1 cellular context compared by ENCODE assay signal in genomic region chr17:76381633-76382304, GRCh38.
A peak's percentile ranks its signal among the peaks of the same experiment; 100 is the strongest.
TF ChIP-seq lines count a peak whose summit lies in the region.

No MANE protein-coding gene starts in this region.

TF ChIP-seq in HepG2, 621 proteins besides CTCF, POLR2A, EP300 and RAD21 (continued from another document and continues in another):
- TF ChIP-seq, protein P1, sequence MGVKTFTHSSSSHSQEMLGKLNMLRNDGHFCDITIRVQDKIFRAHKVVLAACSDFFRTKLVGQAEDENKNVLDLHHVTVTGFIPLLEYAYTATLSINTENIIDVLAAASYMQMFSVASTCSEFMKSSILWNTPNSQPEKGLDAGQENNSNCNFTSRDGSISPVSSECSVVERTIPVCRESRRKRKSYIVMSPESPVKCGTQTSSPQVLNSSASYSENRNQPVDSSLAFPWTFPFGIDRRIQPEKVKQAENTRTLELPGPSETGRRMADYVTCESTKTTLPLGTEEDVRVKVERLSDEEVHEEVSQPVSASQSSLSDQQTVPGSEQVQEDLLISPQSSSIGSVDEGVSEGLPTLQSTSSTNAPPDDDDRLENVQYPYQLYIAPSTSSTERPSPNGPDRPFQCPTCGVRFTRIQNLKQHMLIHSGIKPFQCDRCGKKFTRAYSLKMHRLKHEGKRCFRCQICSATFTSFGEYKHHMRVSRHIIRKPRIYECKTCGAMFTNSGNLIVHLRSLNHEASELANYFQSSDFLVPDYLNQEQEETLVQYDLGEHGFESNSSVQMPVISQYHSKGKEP (CRISPR knock-in tag; IDR thresholded peaks at IDR 0.05), result no peak
- TF ChIP-seq ZNF468 (CRISPR knock-in tag; IDR thresholded peaks at IDR 0.05) (no peak), CBX1 (IDR thresholded peaks at IDR 0.05; ENCODE audit: low read depth) (peak; percentile 10), ZNF557 (CRISPR knock-in tag; IDR thresholded peaks at IDR 0.05) (0 out of 2 replicates have a peak, but pooled peaks have one; percentile 69), ZBTB7A (CRISPR knock-in tag; IDR thresholded peaks at IDR 0.05) (peak; percentile 48; the same call in 1 of the 2 replicates), AFF4 (CRISPR knock-in tag; IDR thresholded peaks at IDR 0.05) (0 out of 2 replicates have a peak, but pooled peaks have one; percentile 54), RBM22 (optimal IDR thresholded peaks at IDR 0.05; ENCODE audit: low read length) (peak; percentile 53), ZFP90 (CRISPR knock-in tag; IDR thresholded peaks at IDR 0.05; ENCODE audit: borderline replicate concordance) (peak; percentile 39; the same call in 1 of the 2 replicates), KLF11 (CRISPR knock-in tag; IDR thresholded peaks at IDR 0.05) (no peak), POLR2G (IDR thresholded peaks at IDR 0.05; ENCODE audit: low read depth, low read length) (peak; percentile 16), GTF3A (CRISPR knock-in tag; conservative IDR thresholded peaks at IDR 0.05) (peak; percentile 19; the same call in 1 of the 2 replicates), MTF2 (CRISPR knock-in tag; IDR thresholded peaks at IDR 0.05; ENCODE audit: borderline replicate concordance) (no peak), MED13 (CRISPR knock-in tag; IDR thresholded peaks at IDR 0.05) (peak; percentile 40; the same call in 1 of the 2 replicates), AGO2 (optimal IDR thresholded peaks at IDR 0.05; ENCODE audit: low read depth, low read length) (peak; percentile 83), ZNF761 (CRISPR knock-in tag; conservative IDR thresholded peaks at IDR 0.05) (peak; percentile 56; the same call in 1 of the 2 replicates), ZNF44 (CRISPR knock-in tag; IDR thresholded peaks at IDR 0.05) (no peak), FIP1L1 (IDR thresholded peaks at IDR 0.05; ENCODE audit: borderline replicate concordance, insufficient read depth, low read depth, low read length) (0 out of 2 replicates have a peak, but pooled peaks have one; percentile 17), PITX1 (CRISPR knock-in tag; IDR thresholded peaks at IDR 0.05) (no peak), PREB (CRISPR knock-in tag; IDR thresholded peaks at IDR 0.05) (0 out of 2 replicates have a peak, but pooled peaks have one; percentile 15), ZNF598 (CRISPR knock-in tag; IDR thresholded peaks at IDR 0.05; ENCODE audit: borderline replicate concordance) (no peak; the same call in 1 of the 2 replicates), ZMYM3 (CRISPR knock-in tag; IDR thresholded peaks at IDR 0.05) (peak; percentile 91)
- TF ChIP-seq, protein P2, sequence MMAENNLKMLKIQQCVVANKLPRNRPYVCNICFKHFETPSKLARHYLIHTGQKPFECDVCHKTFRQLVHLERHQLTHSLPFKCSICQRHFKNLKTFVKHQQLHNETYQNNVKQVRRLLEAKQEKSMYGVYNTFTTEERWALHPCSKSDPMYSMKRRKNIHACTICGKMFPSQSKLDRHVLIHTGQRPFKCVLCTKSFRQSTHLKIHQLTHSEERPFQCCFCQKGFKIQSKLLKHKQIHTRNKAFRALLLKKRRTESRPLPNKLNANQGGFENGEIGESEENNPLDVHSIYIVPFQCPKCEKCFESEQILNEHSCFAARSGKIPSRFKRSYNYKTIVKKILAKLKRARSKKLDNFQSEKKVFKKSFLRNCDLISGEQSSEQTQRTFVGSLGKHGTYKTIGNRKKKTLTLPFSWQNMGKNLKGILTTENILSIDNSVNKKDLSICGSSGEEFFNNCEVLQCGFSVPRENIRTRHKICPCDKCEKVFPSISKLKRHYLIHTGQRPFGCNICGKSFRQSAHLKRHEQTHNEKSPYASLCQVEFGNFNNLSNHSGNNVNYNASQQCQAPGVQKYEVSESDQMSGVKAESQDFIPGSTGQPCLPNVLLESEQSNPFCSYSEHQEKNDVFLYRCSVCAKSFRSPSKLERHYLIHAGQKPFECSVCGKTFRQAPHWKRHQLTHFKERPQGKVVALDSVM (CRISPR knock-in tag; IDR thresholded peaks at IDR 0.05), result peak; percentile 13; the same call in 1 of the 2 replicates
- TF ChIP-seq, protein P3, sequence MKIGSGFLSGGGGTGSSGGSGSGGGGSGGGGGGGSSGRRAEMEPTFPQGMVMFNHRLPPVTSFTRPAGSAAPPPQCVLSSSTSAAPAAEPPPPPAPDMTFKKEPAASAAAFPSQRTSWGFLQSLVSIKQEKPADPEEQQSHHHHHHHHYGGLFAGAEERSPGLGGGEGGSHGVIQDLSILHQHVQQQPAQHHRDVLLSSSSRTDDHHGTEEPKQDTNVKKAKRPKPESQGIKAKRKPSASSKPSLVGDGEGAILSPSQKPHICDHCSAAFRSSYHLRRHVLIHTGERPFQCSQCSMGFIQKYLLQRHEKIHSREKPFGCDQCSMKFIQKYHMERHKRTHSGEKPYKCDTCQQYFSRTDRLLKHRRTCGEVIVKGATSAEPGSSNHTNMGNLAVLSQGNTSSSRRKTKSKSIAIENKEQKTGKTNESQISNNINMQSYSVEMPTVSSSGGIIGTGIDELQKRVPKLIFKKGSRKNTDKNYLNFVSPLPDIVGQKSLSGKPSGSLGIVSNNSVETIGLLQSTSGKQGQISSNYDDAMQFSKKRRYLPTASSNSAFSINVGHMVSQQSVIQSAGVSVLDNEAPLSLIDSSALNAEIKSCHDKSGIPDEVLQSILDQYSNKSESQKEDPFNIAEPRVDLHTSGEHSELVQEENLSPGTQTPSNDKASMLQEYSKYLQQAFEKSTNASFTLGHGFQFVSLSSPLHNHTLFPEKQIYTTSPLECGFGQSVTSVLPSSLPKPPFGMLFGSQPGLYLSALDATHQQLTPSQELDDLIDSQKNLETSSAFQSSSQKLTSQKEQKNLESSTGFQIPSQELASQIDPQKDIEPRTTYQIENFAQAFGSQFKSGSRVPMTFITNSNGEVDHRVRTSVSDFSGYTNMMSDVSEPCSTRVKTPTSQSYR (CRISPR knock-in tag; IDR thresholded peaks at IDR 0.05; ENCODE audit: borderline replicate concordance), result no peak
- TF ChIP-seq, protein P4, sequence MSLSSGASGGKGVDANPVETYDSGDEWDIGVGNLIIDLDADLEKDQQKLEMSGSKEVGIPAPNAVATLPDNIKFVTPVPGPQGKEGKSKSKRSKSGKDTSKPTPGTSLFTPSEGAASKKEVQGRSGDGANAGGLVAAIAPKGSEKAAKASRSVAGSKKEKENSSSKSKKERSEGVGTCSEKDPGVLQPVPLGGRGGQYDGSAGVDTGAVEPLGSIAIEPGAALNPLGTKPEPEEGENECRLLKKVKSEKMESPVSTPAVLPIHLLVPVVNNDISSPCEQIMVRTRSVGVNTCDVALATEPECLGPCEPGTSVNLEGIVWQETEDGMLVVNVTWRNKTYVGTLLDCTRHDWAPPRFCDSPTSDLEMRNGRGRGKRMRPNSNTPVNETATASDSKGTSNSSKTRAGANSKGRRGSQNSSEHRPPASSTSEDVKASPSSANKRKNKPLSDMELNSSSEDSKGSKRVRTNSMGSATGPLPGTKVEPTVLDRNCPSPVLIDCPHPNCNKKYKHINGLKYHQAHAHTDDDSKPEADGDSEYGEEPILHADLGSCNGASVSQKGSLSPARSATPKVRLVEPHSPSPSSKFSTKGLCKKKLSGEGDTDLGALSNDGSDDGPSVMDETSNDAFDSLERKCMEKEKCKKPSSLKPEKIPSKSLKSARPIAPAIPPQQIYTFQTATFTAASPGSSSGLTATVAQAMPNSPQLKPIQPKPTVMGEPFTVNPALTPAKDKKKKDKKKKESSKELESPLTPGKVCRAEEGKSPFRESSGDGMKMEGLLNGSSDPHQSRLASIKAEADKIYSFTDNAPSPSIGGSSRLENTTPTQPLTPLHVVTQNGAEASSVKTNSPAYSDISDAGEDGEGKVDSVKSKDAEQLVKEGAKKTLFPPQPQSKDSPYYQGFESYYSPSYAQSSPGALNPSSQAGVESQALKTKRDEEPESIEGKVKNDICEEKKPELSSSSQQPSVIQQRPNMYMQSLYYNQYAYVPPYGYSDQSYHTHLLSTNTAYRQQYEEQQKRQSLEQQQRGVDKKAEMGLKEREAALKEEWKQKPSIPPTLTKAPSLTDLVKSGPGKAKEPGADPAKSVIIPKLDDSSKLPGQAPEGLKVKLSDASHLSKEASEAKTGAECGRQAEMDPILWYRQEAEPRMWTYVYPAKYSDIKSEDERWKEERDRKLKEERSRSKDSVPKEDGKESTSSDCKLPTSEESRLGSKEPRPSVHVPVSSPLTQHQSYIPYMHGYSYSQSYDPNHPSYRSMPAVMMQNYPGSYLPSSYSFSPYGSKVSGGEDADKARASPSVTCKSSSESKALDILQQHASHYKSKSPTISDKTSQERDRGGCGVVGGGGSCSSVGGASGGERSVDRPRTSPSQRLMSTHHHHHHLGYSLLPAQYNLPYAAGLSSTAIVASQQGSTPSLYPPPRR (CRISPR knock-in tag; IDR thresholded peaks at IDR 0.05; ENCODE audit: borderline replicate concordance), result 0 out of 2 replicates have a peak, but pooled peaks have one; percentile 33
- TF ChIP-seq, protein P5, sequence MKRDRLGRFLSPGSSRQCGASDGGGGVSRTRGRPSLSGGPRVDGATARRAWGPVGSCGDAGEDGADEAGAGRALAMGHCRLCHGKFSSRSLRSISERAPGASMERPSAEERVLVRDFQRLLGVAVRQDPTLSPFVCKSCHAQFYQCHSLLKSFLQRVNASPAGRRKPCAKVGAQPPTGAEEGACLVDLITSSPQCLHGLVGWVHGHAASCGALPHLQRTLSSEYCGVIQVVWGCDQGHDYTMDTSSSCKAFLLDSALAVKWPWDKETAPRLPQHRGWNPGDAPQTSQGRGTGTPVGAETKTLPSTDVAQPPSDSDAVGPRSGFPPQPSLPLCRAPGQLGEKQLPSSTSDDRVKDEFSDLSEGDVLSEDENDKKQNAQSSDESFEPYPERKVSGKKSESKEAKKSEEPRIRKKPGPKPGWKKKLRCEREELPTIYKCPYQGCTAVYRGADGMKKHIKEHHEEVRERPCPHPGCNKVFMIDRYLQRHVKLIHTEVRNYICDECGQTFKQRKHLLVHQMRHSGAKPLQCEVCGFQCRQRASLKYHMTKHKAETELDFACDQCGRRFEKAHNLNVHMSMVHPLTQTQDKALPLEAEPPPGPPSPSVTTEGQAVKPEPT (CRISPR knock-in tag; IDR thresholded peaks at IDR 0.05; ENCODE audit: low read depth), result peak; percentile 31; the same call in 1 of the 2 replicates
- TF ChIP-seq, protein P6, sequence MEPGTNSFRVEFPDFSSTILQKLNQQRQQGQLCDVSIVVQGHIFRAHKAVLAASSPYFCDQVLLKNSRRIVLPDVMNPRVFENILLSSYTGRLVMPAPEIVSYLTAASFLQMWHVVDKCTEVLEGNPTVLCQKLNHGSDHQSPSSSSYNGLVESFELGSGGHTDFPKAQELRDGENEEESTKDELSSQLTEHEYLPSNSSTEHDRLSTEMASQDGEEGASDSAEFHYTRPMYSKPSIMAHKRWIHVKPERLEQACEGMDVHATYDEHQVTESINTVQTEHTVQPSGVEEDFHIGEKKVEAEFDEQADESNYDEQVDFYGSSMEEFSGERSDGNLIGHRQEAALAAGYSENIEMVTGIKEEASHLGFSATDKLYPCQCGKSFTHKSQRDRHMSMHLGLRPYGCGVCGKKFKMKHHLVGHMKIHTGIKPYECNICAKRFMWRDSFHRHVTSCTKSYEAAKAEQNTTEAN (CRISPR knock-in tag; conservative IDR thresholded peaks at IDR 0.05), result 0 out of 2 replicates have a peak, but pooled peaks have one; percentile 0
- TF ChIP-seq, protein P7, sequence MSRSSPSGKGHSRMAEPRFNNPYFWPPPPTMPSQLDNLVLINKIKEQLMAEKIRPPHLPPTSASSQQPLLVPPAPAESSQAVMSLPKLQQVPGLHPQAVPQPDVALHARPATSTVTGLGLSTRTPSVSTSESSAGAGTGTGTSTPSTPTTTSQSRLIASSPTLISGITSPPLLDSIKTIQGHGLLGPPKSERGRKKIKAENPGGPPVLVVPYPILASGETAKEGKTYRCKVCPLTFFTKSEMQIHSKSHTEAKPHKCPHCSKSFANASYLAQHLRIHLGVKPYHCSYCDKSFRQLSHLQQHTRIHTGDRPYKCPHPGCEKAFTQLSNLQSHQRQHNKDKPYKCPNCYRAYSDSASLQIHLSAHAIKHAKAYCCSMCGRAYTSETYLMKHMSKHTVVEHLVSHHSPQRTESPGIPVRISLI (CRISPR knock-in tag; IDR thresholded peaks at IDR 0.05; ENCODE audit: borderline replicate concordance), result no peak
